1 cellular context compared by ENCODE assay signal in the genomic region with DNA sequence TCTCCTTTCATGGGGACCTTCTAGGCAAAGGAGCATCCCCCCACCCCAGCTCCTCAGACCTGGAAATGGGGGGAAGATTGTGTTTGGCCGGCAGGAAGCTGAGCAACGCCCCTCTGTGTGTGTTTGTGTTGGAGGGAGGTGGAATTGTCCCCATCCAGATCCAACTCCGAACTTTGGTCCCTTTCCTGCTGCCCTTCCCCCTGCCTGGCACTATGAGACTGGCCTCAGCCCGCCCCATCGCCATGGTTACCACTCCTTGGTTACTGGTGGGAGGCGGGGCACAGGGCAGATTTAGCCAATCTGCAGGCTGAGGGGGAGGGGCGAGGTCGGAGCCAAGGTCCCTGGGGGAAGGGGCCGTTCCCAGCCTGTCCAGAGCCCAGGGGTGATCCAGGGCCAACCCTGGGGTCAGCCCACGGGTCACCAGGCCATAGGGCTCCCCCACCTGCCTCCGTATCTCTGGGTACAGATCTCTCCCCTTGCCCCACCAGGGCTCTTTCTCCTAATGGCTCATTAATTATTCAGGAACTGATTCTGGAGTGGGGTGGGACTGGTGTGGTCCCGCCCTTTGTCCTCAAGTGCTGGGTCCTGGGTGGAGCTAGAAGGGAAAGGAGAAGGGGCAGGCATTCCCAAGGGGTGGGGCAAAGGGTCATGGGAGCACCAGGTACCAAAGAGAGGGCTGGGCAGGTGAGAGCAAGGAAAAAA.
TF ChIP-seq lines count a peak whose summit lies in the region.

No MANE protein-coding gene starts in this region.

TF ChIP-seq in HepG2, 621 proteins besides CTCF, POLR2A, EP300 and RAD21 (continued from another document and continues in another):
- TF ChIP-seq, protein P1, sequence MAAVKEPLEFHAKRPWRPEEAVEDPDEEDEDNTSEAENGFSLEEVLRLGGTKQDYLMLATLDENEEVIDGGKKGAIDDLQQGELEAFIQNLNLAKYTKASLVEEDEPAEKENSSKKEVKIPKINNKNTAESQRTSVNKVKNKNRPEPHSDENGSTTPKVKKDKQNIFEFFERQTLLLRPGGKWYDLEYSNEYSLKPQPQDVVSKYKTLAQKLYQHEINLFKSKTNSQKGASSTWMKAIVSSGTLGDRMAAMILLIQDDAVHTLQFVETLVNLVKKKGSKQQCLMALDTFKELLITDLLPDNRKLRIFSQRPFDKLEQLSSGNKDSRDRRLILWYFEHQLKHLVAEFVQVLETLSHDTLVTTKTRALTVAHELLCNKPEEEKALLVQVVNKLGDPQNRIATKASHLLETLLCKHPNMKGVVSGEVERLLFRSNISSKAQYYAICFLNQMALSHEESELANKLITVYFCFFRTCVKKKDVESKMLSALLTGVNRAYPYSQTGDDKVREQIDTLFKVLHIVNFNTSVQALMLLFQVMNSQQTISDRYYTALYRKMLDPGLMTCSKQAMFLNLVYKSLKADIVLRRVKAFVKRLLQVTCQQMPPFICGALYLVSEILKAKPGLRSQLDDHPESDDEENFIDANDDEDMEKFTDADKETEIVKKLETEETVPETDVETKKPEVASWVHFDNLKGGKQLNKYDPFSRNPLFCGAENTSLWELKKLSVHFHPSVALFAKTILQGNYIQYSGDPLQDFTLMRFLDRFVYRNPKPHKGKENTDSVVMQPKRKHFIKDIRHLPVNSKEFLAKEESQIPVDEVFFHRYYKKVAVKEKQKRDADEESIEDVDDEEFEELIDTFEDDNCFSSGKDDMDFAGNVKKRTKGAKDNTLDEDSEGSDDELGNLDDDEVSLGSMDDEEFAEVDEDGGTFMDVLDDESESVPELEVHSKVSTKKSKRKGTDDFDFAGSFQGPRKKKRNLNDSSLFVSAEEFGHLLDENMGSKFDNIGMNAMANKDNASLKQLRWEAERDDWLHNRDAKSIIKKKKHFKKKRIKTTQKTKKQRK (IDR thresholded peaks at IDR 0.05; ENCODE audit: low read length) = no peak
- TF ChIP-seq ZNF367 (CRISPR knock-in tag; IDR thresholded peaks at IDR 0.05; ENCODE audit: borderline replicate concordance) (no peak), NKX3-1 (CRISPR knock-in tag; IDR thresholded peaks at IDR 0.05) (no peak), GABPB1 (CRISPR knock-in tag; IDR thresholded peaks at IDR 0.05) (peak; percentile 61), ZNF12 (CRISPR knock-in tag; IDR thresholded peaks at IDR 0.05) (0 out of 2 replicates have a peak, but pooled peaks have one; percentile 8), DNMT3B (CRISPR knock-in tag; conservative IDR thresholded peaks at IDR 0.05) (no peak), NCOA5 (CRISPR knock-in tag; IDR thresholded peaks at IDR 0.05) (no peak), PPARG (CRISPR knock-in tag; conservative IDR thresholded peaks at IDR 0.05) (peak; percentile 95), SMAD3 (CRISPR knock-in tag; IDR thresholded peaks at IDR 0.05) (peak; percentile 63), SNAPC2 (CRISPR knock-in tag; IDR thresholded peaks at IDR 0.05) (peak; percentile 55; the same call in 1 of the 2 replicates), SOX13 (IDR thresholded peaks at IDR 0.05) (no peak), SOX13 (CRISPR knock-in tag; conservative IDR thresholded peaks at IDR 0.05 in 1 of 2, IDR thresholded peaks at IDR 0.05 in 1 of 2) (peak in 1 of 2 experiments; percentile 74; a peak in 2 of 4 replicates), MAZ (IDR thresholded peaks at IDR 0.05; ENCODE audit: borderline replicate concordance, low read depth, low read length) (peak; percentile 89; the same call in 1 of the 2 replicates), MAZ (CRISPR knock-in tag; IDR thresholded peaks at IDR 0.05; ENCODE audit: low read depth) (peak; percentile 86), ZNF282 (IDR thresholded peaks at IDR 0.05; ENCODE audit: partially characterized antibody) (no peak), KDM3A (CRISPR knock-in tag; IDR thresholded peaks at IDR 0.05; ENCODE audit: low read depth) (no peak; the same call in 1 of the 2 replicates), PCBP1 (IDR thresholded peaks at IDR 0.05; ENCODE audit: borderline replicate concordance, low read depth, low read length) (peak; percentile 49; the same call in 1 of the 2 replicates), NFE2L2 (IDR thresholded peaks at IDR 0.05; ENCODE audit: low read length) (no peak), PCBP2 (optimal IDR thresholded peaks at IDR 0.05; ENCODE audit: low read depth, low read length, poor library complexity, severe bottlenecking) (no peak), ZNF577 (CRISPR knock-in tag; IDR thresholded peaks at IDR 0.05; ENCODE audit: borderline replicate concordance, low read depth) (no peak), KDM1A (CRISPR knock-in tag; IDR thresholded peaks at IDR 0.05) (no peak), MAF1 (CRISPR knock-in tag; IDR thresholded peaks at IDR 0.05; ENCODE audit: borderline replicate concordance) (no peak), HOXA5 (CRISPR knock-in tag; IDR thresholded peaks at IDR 0.05) (no peak), HNRNPH1 (optimal IDR thresholded peaks at IDR 0.05; ENCODE audit: low read depth, low read length) (no peak), PREB (CRISPR knock-in tag; IDR thresholded peaks at IDR 0.05) (no peak), ZNF614 (CRISPR knock-in tag; IDR thresholded peaks at IDR 0.05; ENCODE audit: borderline replicate concordance) (no peak), ZNF383 (CRISPR knock-in tag; IDR thresholded peaks at IDR 0.05; ENCODE audit: borderline replicate concordance) (no peak), ZNF607 (CRISPR knock-in tag; IDR thresholded peaks at IDR 0.05; ENCODE audit: borderline replicate concordance) (no peak), TBX3 (IDR thresholded peaks at IDR 0.05; ENCODE audit: borderline replicate concordance) (peak; percentile 59; the same call in 1 of the 2 replicates), CREM (IDR thresholded peaks at IDR 0.05) (peak; percentile 82), CREM (CRISPR knock-in tag; IDR thresholded peaks at IDR 0.05) (no peak), TCF7L2 (IDR thresholded peaks at IDR 0.05; ENCODE audit: low read depth, low read length) (no peak)
- TF ChIP-seq, protein P2, sequence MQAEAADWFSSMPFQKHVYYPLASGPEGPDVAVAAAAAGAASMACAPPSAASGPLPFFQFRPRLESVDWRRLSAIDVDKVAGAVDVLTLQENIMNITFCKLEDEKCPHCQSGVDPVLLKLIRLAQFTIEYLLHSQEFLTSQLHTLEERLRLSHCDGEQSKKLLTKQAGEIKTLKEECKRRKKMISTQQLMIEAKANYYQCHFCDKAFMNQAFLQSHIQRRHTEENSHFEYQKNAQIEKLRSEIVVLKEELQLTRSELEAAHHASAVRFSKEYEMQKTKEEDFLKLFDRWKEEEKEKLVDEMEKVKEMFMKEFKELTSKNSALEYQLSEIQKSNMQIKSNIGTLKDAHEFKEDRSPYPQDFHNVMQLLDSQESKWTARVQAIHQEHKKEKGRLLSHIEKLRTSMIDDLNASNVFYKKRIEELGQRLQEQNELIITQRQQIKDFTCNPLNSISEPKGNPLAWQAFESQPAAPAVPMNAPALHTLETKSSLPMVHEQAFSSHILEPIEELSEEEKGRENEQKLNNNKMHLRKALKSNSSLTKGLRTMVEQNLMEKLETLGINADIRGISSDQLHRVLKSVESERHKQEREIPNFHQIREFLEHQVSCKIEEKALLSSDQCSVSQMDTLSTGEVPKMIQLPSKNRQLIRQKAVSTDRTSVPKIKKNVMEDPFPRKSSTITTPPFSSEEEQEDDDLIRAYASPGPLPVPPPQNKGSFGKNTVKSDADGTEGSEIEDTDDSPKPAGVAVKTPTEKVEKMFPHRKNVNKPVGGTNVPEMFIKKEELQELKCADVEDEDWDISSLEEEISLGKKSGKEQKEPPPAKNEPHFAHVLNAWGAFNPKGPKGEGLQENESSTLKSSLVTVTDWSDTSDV (CRISPR knock-in tag; IDR thresholded peaks at IDR 0.05) = no peak
- TF ChIP-seq, protein P3, sequence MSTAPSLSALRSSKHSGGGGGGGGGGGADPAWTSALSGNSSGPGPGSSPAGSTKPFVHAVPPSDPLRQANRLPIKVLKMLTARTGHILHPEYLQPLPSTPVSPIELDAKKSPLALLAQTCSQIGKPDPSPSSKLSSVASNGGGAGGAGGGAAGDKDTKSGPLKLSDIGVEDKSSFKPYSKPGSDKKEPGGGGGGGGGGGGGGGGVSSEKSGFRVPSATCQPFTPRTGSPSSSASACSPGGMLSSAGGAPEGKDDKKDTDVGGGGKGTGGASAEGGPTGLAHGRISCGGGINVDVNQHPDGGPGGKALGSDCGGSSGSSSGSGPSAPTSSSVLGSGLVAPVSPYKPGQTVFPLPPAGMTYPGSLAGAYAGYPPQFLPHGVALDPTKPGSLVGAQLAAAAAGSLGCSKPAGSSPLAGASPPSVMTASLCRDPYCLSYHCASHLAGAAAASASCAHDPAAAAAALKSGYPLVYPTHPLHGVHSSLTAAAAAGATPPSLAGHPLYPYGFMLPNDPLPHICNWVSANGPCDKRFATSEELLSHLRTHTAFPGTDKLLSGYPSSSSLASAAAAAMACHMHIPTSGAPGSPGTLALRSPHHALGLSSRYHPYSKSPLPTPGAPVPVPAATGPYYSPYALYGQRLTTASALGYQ (CRISPR knock-in tag; IDR thresholded peaks at IDR 0.05) = peak; percentile 28; the same call in 1 of the 2 replicates
- TF ChIP-seq, protein P4, sequence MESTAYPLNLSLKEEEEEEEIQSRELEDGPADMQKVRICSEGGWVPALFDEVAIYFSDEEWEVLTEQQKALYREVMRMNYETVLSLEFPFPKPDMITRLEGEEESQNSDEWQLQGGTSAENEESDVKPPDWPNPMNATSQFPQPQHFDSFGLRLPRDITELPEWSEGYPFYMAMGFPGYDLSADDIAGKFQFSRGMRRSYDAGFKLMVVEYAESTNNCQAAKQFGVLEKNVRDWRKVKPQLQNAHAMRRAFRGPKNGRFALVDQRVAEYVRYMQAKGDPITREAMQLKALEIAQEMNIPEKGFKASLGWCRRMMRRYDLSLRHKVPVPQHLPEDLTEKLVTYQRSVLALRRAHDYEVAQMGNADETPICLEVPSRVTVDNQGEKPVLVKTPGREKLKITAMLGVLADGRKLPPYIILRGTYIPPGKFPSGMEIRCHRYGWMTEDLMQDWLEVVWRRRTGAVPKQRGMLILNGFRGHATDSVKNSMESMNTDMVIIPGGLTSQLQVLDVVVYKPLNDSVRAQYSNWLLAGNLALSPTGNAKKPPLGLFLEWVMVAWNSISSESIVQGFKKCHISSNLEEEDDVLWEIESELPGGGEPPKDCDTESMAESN (CRISPR knock-in tag; conservative IDR thresholded peaks at IDR 0.05) = 0 out of 2 replicates have a peak, but pooled peaks have one; percentile 71
- TF ChIP-seq, protein P5, sequence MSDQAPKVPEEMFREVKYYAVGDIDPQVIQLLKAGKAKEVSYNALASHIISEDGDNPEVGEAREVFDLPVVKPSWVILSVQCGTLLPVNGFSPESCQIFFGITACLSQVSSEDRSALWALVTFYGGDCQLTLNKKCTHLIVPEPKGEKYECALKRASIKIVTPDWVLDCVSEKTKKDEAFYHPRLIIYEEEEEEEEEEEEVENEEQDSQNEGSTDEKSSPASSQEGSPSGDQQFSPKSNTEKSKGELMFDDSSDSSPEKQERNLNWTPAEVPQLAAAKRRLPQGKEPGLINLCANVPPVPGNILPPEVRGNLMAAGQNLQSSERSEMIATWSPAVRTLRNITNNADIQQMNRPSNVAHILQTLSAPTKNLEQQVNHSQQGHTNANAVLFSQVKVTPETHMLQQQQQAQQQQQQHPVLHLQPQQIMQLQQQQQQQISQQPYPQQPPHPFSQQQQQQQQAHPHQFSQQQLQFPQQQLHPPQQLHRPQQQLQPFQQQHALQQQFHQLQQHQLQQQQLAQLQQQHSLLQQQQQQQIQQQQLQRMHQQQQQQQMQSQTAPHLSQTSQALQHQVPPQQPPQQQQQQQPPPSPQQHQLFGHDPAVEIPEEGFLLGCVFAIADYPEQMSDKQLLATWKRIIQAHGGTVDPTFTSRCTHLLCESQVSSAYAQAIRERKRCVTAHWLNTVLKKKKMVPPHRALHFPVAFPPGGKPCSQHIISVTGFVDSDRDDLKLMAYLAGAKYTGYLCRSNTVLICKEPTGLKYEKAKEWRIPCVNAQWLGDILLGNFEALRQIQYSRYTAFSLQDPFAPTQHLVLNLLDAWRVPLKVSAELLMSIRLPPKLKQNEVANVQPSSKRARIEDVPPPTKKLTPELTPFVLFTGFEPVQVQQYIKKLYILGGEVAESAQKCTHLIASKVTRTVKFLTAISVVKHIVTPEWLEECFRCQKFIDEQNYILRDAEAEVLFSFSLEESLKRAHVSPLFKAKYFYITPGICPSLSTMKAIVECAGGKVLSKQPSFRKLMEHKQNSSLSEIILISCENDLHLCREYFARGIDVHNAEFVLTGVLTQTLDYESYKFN (CRISPR knock-in tag; conservative IDR thresholded peaks at IDR 0.05) = peak; percentile 100
- TF ChIP-seq, protein P6, sequence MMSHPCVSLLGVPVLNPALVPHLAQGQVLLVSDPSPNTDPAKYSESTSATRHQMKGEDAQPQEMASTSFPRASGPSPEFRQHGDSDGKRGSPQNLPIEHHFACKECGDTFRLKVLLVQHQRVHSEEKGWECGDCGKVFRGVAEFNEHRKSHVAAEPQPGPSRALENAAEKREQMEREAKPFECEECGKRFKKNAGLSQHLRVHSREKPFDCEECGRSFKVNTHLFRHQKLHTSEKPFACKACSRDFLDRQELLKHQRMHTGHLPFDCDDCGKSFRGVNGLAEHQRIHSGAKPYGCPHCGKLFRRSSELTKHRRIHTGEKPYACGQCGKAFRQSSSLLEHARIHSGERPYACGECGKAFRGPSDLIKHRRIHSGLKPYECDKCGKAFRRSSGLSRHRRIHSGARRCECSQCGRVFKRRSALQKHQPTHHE (CRISPR knock-in tag; IDR thresholded peaks at IDR 0.05; ENCODE audit: borderline replicate concordance) = no peak
- TF ChIP-seq, protein P7, sequence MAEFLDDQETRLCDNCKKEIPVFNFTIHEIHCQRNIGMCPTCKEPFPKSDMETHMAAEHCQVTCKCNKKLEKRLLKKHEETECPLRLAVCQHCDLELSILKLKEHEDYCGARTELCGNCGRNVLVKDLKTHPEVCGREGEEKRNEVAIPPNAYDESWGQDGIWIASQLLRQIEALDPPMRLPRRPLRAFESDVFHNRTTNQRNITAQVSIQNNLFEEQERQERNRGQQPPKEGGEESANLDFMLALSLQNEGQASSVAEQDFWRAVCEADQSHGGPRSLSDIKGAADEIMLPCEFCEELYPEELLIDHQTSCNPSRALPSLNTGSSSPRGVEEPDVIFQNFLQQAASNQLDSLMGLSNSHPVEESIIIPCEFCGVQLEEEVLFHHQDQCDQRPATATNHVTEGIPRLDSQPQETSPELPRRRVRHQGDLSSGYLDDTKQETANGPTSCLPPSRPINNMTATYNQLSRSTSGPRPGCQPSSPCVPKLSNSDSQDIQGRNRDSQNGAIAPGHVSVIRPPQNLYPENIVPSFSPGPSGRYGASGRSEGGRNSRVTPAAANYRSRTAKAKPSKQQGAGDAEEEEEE (CRISPR knock-in tag; IDR thresholded peaks at IDR 0.05; ENCODE audit: borderline replicate concordance) = 0 out of 2 replicates have a peak, but pooled peaks have one; percentile 20
- TF ChIP-seq, protein P8, sequence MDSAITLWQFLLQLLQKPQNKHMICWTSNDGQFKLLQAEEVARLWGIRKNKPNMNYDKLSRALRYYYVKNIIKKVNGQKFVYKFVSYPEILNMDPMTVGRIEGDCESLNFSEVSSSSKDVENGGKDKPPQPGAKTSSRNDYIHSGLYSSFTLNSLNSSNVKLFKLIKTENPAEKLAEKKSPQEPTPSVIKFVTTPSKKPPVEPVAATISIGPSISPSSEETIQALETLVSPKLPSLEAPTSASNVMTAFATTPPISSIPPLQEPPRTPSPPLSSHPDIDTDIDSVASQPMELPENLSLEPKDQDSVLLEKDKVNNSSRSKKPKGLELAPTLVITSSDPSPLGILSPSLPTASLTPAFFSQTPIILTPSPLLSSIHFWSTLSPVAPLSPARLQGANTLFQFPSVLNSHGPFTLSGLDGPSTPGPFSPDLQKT (CRISPR knock-in tag; IDR thresholded peaks at IDR 0.05; ENCODE audit: borderline replicate concordance) = no peak
